ENCODE assay signal across 16 cellular contexts in the genomic region with DNA sequence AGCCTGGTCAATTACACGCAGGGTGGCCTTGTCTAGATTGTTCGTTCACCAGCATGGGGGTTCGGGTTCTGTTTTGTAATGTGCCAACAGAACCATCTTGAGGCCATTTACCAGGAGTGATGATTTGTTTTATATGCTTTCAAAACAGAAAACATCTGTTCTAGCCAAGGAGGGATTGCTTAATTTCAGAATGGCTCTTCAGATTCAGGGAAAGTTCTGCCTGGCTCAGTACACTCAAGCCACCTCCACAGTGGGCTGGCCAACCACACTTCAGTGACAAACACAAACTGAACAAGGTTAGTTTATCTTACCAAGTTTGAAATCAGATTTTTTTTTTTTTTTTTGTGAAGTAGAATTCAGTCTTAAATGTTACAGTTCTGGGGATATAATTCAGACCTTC. TPM values are rescaled to one million over a fixed set of nuclear protein-coding genes. Genes with fewer than 3 reads are reported as not detected.
DNase-seq lines count a peak whose midpoint lies in the region; ATAC-seq and TF ChIP-seq lines count a peak whose summit lies in the region.
"Had no signal": no experiment of that assay in that cellular context is flagged by ENCODE, and none has a peak within 500 bp of the region (broad histone marks: within the 10 kb centered on the region; RNA-seq: fewer than 3 reads in every experiment).

No MANE protein-coding gene starts in this region.

- DNase-seq in H9 (no peak), ascending aorta (ENCODE audit: low spot score in 2 of 2) (no peak), left ventricle myocardium superior (no peak), GM19240 (ENCODE audit: insufficient read length, low spot score) (no peak), substantia nigra (lab: John Stamatoyannopoulos, UW) (no peak)
- DNase-seq in T-helper 2 cell treated with Interferon-gamma antibody and Interleukin-4, amounts not matched to agents 5 μg/mL and 100 μg/mL, for 36 hours (ENCODE audit: low spot score): no peak
- DNase-seq: activated CD4-positive, alpha-beta memory T cell treated with anti-CD3 and anti-CD28 coated beads for 36 hours; CD8-positive, alpha-beta memory T cell; dorsolateral prefrontal cortex; GDM1; KG1; NCI-H187; NCI-H748 treated with DMSO at 0.1 percent for 48 hours had no signal

- no peaks in the 10 kb centered on the region for H3K23me2 ChIP-seq in H9 (ENCODE audit: insufficient read length, low read depth, low read length, poor library complexity, severe bottlenecking)

- H3K9ac ChIP-seq in H9 (ENCODE audit: extremely low read depth, insufficient read length, low read length): no peak overlapping the region
- peak overlapping the region; percentile 12 for H3K9ac ChIP-seq in skeletal muscle satellite cell (ENCODE audit: low read depth, low read length)

- peaks cover 35 to 50% of the 10 kb centered on the region in 2 experiments for H3K4me1 Mint-ChIP-seq in H9
- peaks cover 22% of the 10 kb centered on the region for H3K4me1 Mint-ChIP-seq in T-helper 2 cell treated with Interferon-gamma antibody and Interleukin-4, amounts not matched to agents 5 μg/mL and 100 μg/mL, for 36 hours (ENCODE audit: low read depth)

- ATAC-seq in left ventricle myocardium superior: peak; percentile 77
- no peak for ATAC-seq in GM18517 (IDR thresholded peaks at IDR 0.05; ENCODE audit: unreplicated experiment)

- no peak overlapping the region for H3T11ph ChIP-seq in H9 (ENCODE audit: low read length)

- H2BK15ac ChIP-seq in H9 (ENCODE audit: low read depth, low read length): no peak overlapping the region

- H3K36me3 ChIP-seq in ascending aorta (peaks cover 0 to 7% of the 10 kb centered on the region in 2 donors), skeletal muscle satellite cell (ENCODE audit: insufficient read depth, low read length) (peaks cover 13% of the 10 kb centered on the region)
- H3K36me3 ChIP-seq: prostate gland had no signal

- no peak overlapping the region for H2BK12ac ChIP-seq in H9 (ENCODE audit: insufficient read length, low read depth, low read length)

- H4K5ac ChIP-seq in H9 (ENCODE audit: insufficient read length, low read depth, low read length): no peak overlapping the region

- no peak overlapping the region for H4K91ac ChIP-seq in H9 (ENCODE audit: insufficient read length, low read depth, low read length)

- peaks cover 65% of the 10 kb centered on the region for H3K79me2 ChIP-seq in H9 (ENCODE audit: insufficient read depth, low read length)

- H3K4me3 ChIP-seq in ascending aorta: no peak overlapping the region
- H3K4me3 ChIP-seq in skeletal muscle satellite cell (ENCODE audit: low read length): no peak overlapping the region
- H3K4me3 ChIP-seq: dorsolateral prefrontal cortex, prostate gland had no signal

- no peak overlapping the region for H3K4me2 ChIP-seq in H9 (ENCODE audit: insufficient read depth, insufficient read length, low read length)
- peak overlapping the region; percentile 56 for H3K4me2 ChIP-seq in skeletal muscle satellite cell (ENCODE audit: low read length)

- no peak overlapping the region for H3K4ac ChIP-seq in H9 (ENCODE audit: low read depth, low read length)

- H3K4me3 Mint-ChIP-seq in H9: no peak overlapping the region
- H3K4me3 Mint-ChIP-seq in T-helper 2 cell treated with Interferon-gamma antibody and Interleukin-4, amounts not matched to agents 5 μg/mL and 100 μg/mL, for 36 hours: no peak overlapping the region
- H3K4me3 Mint-ChIP-seq: activated CD4-positive, alpha-beta memory T cell treated with anti-CD3 and anti-CD28 coated beads for 36 hours; CD8-positive, alpha-beta memory T cell had no signal

- TF ChIP-seq CTCF in H9 (conservative IDR thresholded peaks at IDR 0.05): no peak
- no peak for TF ChIP-seq CTCF in ascending aorta (IDR thresholded peaks at IDR 0.05)

- H2AFZ ChIP-seq in H9 (ENCODE audit: low read length): no peak overlapping the region

- H3K79me1 ChIP-seq in H9 (ENCODE audit: insufficient read depth, low read depth, low read length, poor library complexity, severe bottlenecking): peaks cover 3% of the 10 kb centered on the region

- intact Hi-C loops in ascending aorta (cut with DNase I) (loop anchor here (10.0 kb wide), 1 partner anchor 1429 kb away; no protein-coding TSS in a partner anchor), left ventricle myocardium superior (cut with micrococcal nuclease) (no loop called here)

- H3K9me3 ChIP-seq in H9 (ENCODE audit: control insufficient read depth, low read depth, low read length): no peaks in the 10 kb centered on the region
- H3K9me3 ChIP-seq in ascending aorta: no peaks in the 10 kb centered on the region
- H3K9me3 ChIP-seq in skeletal muscle satellite cell (replicated peaks; ENCODE audit: low read length): no peaks in the 10 kb centered on the region
- H3K9me3 ChIP-seq: prostate gland had no signal

- H4K20me1 ChIP-seq in H9 (ENCODE audit: control insufficient read depth, insufficient read depth, insufficient read length): no peaks in the 10 kb centered on the region

- H4K8ac ChIP-seq in H9 (replicated peaks; ENCODE audit: insufficient read length, low read depth, low read length): no peak overlapping the region

- H3K14ac ChIP-seq in H9 (ENCODE audit: insufficient read depth, low read length): no peak overlapping the region

- H3K27me3 ChIP-seq in H9 (ENCODE audit: insufficient read depth, low read length) (no peaks in the 10 kb centered on the region), ascending aorta (no peaks in the 10 kb centered on the region), skeletal muscle satellite cell (ENCODE audit: control insufficient read depth, insufficient read depth, low read length) (no peaks in the 10 kb centered on the region)

- H3K4me1 ChIP-seq in H9 (ENCODE audit: insufficient read depth, low read length): peaks cover 9% of the 10 kb centered on the region; the same call in 1 of the 2 replicates
- H3K4me1 ChIP-seq in ascending aorta: peaks cover 0 to 6% of the 10 kb centered on the region in 2 donors
- H3K4me1 ChIP-seq in skeletal muscle satellite cell (ENCODE audit: control insufficient read depth, insufficient read depth, low read length): peaks cover 56% of the 10 kb centered on the region
- H3K4me1 ChIP-seq: prostate gland had no signal

- no peak overlapping the region for H3K23ac ChIP-seq in H9 (ENCODE audit: insufficient read length, low read depth, low read length)

- no peak overlapping the region for H3K56ac ChIP-seq in H9 (ENCODE audit: insufficient read length, low read depth, low read length)

- no peak overlapping the region for H2BK20ac ChIP-seq in H9 (ENCODE audit: low read depth, low read length, poor library complexity, severe bottlenecking)

- H3K36me3 Mint-ChIP-seq in H9 (ENCODE audit: insufficient read depth in 1 of 3, low read depth in 3 of 3): peaks cover 17 to 46% (median 29%) of the 10 kb centered on the region in 3 experiments
- H3K36me3 Mint-ChIP-seq in T-helper 2 cell treated with Interferon-gamma antibody and Interleukin-4, amounts not matched to agents 5 μg/mL and 100 μg/mL, for 36 hours (ENCODE audit: low read depth): peaks cover 2% of the 10 kb centered on the region
- H3K36me3 Mint-ChIP-seq: activated CD4-positive, alpha-beta memory T cell treated with anti-CD3 and anti-CD28 coated beads for 36 hours had no signal

- H2BK5ac ChIP-seq in H9 (ENCODE audit: insufficient read length, low read length): no peak overlapping the region

- H3K27ac ChIP-seq in H9 (ENCODE audit: insufficient read length, low read depth, low read length) (no peak overlapping the region), ascending aorta (peak overlapping the region; percentile 45 to 76), substantia nigra (ENCODE audit: low read depth, low read length, poor library complexity, severe bottlenecking) (no peak overlapping the region)
- H3K27ac ChIP-seq: prostate gland had no signal

- peaks cover 0 to 46% of the 10 kb centered on the region in 2 experiments; a peak in 4 of 5 replicates for H3K9me3 Mint-ChIP-seq in H9
- H3K9me3 Mint-ChIP-seq in T-helper 2 cell treated with Interferon-gamma antibody and Interleukin-4, amounts not matched to agents 5 μg/mL and 100 μg/mL, for 36 hours: no peaks in the 10 kb centered on the region
- H3K9me3 Mint-ChIP-seq: activated CD4-positive, alpha-beta memory T cell treated with anti-CD3 and anti-CD28 coated beads for 36 hours; CD8-positive, alpha-beta memory T cell had no signal

- no peaks in the 10 kb centered on the region for H3K27me3 Mint-ChIP-seq in H9 (ENCODE audit: low read depth)
- no peaks in the 10 kb centered on the region for H3K27me3 Mint-ChIP-seq in T-helper 2 cell treated with Interferon-gamma antibody and Interleukin-4, amounts not matched to agents 5 μg/mL and 100 μg/mL, for 36 hours (ENCODE audit: low read depth)
- H3K27me3 Mint-ChIP-seq: activated CD4-positive, alpha-beta memory T cell treated with anti-CD3 and anti-CD28 coated beads for 36 hours had no signal

- no CpG with 5 or more reads among the region's 3 CpGs for WGBS in H9 (ENCODE audit: extremely low coverage, insufficient read length, low lambda C conversion rate)

- H2BK120ac ChIP-seq in H9 (ENCODE audit: low read depth, low read length, poor library complexity, severe bottlenecking): no peak overlapping the region

- peak overlapping the region; percentile 24 to 81 (median 55); a peak in 2 of 7 replicates for H3K27ac Mint-ChIP-seq in H9
- H3K27ac Mint-ChIP-seq in T-helper 2 cell treated with Interferon-gamma antibody and Interleukin-4, amounts not matched to agents 5 μg/mL and 100 μg/mL, for 36 hours: no peak overlapping the region
- H3K27ac Mint-ChIP-seq: activated CD4-positive, alpha-beta memory T cell treated with anti-CD3 and anti-CD28 coated beads for 36 hours had no signal

- no peak overlapping the region for H2AK5ac ChIP-seq in H9 (ENCODE audit: insufficient read length, low read length)

- H3K18ac ChIP-seq in H9 (ENCODE audit: insufficient read length, low read depth, low read length): no peak overlapping the region

RNA-seq across cellular contexts. Expression of a gene that starts 23.2 kb away (rescaled TPM):
- total RNA-seq in H9 (2021): 411 and 415 TPM in 2 replicates
- total RNA-seq in ascending aorta: 35.1 TPM
- total RNA-seq in left ventricle myocardium superior: 56.3 TPM
- 212 and 235 TPM in 2 replicates for total RNA-seq in skeletal muscle satellite cell (2012; rRNA removed)

Comparison
In these comparisons a context has a peak if more than half of its experiments do, and no peak if none do; other contexts are left out.
1. H3K27ac ChIP-seq: peak in ascending aorta (2 of 2); none in H9 (single experiment) and substantia nigra (single experiment).